Comparison of ENCODE assay signal across 28 cellular contexts in the genomic region with DNA sequence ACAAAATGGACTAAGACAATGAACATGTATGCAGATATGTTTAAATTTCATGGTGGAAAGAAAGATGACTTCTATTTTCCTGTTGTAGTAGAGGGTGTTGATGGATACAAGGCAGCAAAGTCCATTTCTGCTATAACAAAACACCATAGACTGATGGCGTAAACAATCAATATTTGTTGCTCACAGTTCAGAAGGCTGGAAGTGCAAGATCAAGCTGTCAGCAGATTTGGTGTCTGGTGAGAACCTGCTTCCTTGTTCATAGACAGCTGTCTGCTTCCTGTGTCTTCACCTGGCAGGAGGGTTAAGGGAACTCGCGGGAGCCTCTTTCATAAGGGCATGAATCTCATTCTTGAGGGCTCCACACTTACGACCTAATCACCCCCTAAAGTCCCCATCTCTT.
DNase-seq lines count a peak whose midpoint lies in the region; ATAC-seq and TF ChIP-seq lines count a peak whose summit lies in the region.
"Had no signal": no experiment of that assay in that cellular context is flagged by ENCODE, and none has a peak within 500 bp of the region (broad histone marks: within the 10 kb centered on the region; RNA-seq: fewer than 3 reads in every experiment).

No MANE protein-coding gene starts in this region.

- ATAC-seq in memory B cell (ENCODE audit: low read depth) (no peak), body of pancreas (no peak)
- ATAC-seq: activated T-helper 17 cell treated with anti-CD3 and anti-CD28 coated beads, Interleukin-2, amount 50 U/mL, for 72 hours; mucosa of descending colon had no signal

- TF ChIP-seq CTCF in stomach (IDR thresholded peaks at IDR 0.05) (no peak), body of pancreas (IDR thresholded peaks at IDR 0.05) (no peak)

- TF ChIP-seq POLR2A in stomach (IDR thresholded peaks at IDR 0.05): no peak
- no peak for TF ChIP-seq POLR2A in body of pancreas (IDR thresholded peaks at IDR 0.05)

- DNase-seq in DMS53 (lab: John Stamatoyannopoulos, UW): peak; percentile 57
- DNase-seq in NCI-H510A (lab: John Stamatoyannopoulos, UW): peak; percentile 16
- no peak for DNase-seq in memory B cell (ENCODE audit: low spot score in 2 of 2)
- no peak for DNase-seq in stomach
- DNase-seq in body of pancreas: no peak
- DNase-seq in putamen (ENCODE audit: low spot score): no peak
- DNase-seq: activated CD4-positive, alpha-beta memory T cell treated with anti-CD3 and anti-CD28 coated beads for 36 hours; activated CD8-positive, alpha-beta memory T cell treated with anti-CD3 and anti-CD28 coated beads, Interleukin-2, amount 50 U/mL, for 4 hours; activated naive CD4-positive, alpha-beta T cell treated with anti-CD3 and anti-CD28 coated beads, Interleukin-2, amount 50 U/mL, for 16 hours; anterior cingulate cortex; effector CD8-positive, alpha-beta T cell; H7; kidney; lower lobe of right lung; mucosa of descending colon; NCI-H1417 treated with DMSO at 0.1 percent for 48 hours; NCI-H2107; NCI-H524; nephron progenitor cell; ovary; retina; stimulated activated CD4-positive, alpha-beta T cell treated with anti-CD3 and anti-CD28 coated beads, Interleukin-2, amount 100 ng/mL, for 24 hours; T-helper 1 cell had no signal

- no peak for TF ChIP-seq EP300 in stomach (IDR thresholded peaks at IDR 0.05)

- no peaks in the 10 kb centered on the region for H3K79me2 ChIP-seq in ACC112 (ENCODE audit: control insufficient read depth, insufficient read depth, low read length, unreplicated experiment)

- no peaks in the 10 kb centered on the region for H3K27me3 Mint-ChIP-seq in memory B cell
- H3K27me3 Mint-ChIP-seq: activated CD4-positive, alpha-beta memory T cell treated with anti-CD3 and anti-CD28 coated beads for 36 hours; activated T-helper 17 cell treated with anti-CD3 and anti-CD28 coated beads, Interleukin-2, amount 50 U/mL, for 72 hours; IgD-negative memory B cell had no signal

- peak overlapping the region; percentile 29 for H3K27ac Mint-ChIP-seq in memory B cell
- H3K27ac Mint-ChIP-seq: activated CD4-positive, alpha-beta memory T cell treated with anti-CD3 and anti-CD28 coated beads for 36 hours; activated T-helper 17 cell treated with anti-CD3 and anti-CD28 coated beads, Interleukin-2, amount 50 U/mL, for 72 hours; nephron progenitor cell had no signal

- peaks cover 20% of the 10 kb centered on the region for H3K4me1 Mint-ChIP-seq in memory B cell

- peaks cover 17% of the 10 kb centered on the region for H3K4me1 ChIP-seq in ACC112 (ENCODE audit: control insufficient read depth, insufficient read depth, low read length, unreplicated experiment)
- H3K4me1 ChIP-seq in stomach: peaks cover 0 to 26% (median 2%) of the 10 kb centered on the region in 4 donors
- peaks cover 7% of the 10 kb centered on the region for H3K4me1 ChIP-seq in body of pancreas

- H3K36me3 ChIP-seq in ACC112 (ENCODE audit: insufficient read depth, low read length) (no peaks in the 10 kb centered on the region), stomach (no peaks in the 10 kb centered on the region), body of pancreas (replicated peaks in 1 of 2; ENCODE audit: insufficient read depth in 1 of 2, low read depth in 2 of 2) (no peaks in the 10 kb centered on the region)
- H3K36me3 ChIP-seq: BLaER1 treated with 17β-estradiol and CSF1 and Interleukin-3, amounts not matched to agents 10 nM and 100 nM; lower lobe of right lung; ovary had no signal

- H3K4me3 ChIP-seq in ACC112 (ENCODE audit: low read depth, low read length): no peak overlapping the region
- no peak overlapping the region for H3K4me3 ChIP-seq in stomach
- H3K4me3 ChIP-seq in body of pancreas: no peak overlapping the region
- H3K4me3 ChIP-seq: BLaER1 treated with 17β-estradiol and CSF1 and Interleukin-3, amounts not matched to agents 10 nM and 100 nM; lower lobe of right lung; mucosa of descending colon; ovary had no signal

- peak overlapping the region; percentile 89; the same call in 1 of the 2 replicates for H3K27ac ChIP-seq in ACC112 (ENCODE audit: low read depth, low read length)
- no peak overlapping the region for H3K27ac ChIP-seq in stomach
- H3K27ac ChIP-seq in body of pancreas: no peak overlapping the region
- H3K27ac ChIP-seq: epithelial cell of prostate, lower lobe of right lung, ovary had no signal

- intact Hi-C loops in stomach (cut with DNase I; ENCODE audit: low total_unique reads): no loop called here
- intact Hi-C loops in body of pancreas (cut with DNase I): no loop called here

- H3K27me3 ChIP-seq in ACC112 (ENCODE audit: insufficient read depth, low read length) (no peaks in the 10 kb centered on the region), stomach (no peaks in the 10 kb centered on the region), body of pancreas (no peaks in the 10 kb centered on the region)
- H3K27me3 ChIP-seq: BLaER1 treated with 17β-estradiol and CSF1 and Interleukin-3, amounts not matched to agents 10 nM and 100 nM; ovary had no signal

- H2AFZ ChIP-seq in ACC112 (ENCODE audit: low read length, unreplicated experiment): no peak overlapping the region

- H3K36me3 Mint-ChIP-seq in memory B cell: no peaks in the 10 kb centered on the region
- H3K36me3 Mint-ChIP-seq: activated CD4-positive, alpha-beta memory T cell treated with anti-CD3 and anti-CD28 coated beads for 36 hours had no signal

- no peaks in the 10 kb centered on the region for H3K9me3 Mint-ChIP-seq in memory B cell
- H3K9me3 Mint-ChIP-seq: activated CD4-positive, alpha-beta memory T cell treated with anti-CD3 and anti-CD28 coated beads for 36 hours; activated T-helper 17 cell treated with anti-CD3 and anti-CD28 coated beads, Interleukin-2, amount 50 U/mL, for 72 hours; IgD-negative memory B cell; nephron progenitor cell had no signal

- H3K9me3 ChIP-seq in stomach (no peaks in the 10 kb centered on the region), body of pancreas (no peaks in the 10 kb centered on the region)
- H3K9me3 ChIP-seq: BLaER1 treated with 17β-estradiol and CSF1 and Interleukin-3, amounts not matched to agents 10 nM and 100 nM; lower lobe of right lung; mucosa of descending colon; ovary had no signal

- 85 to 95% (median 91%) methylated on average over 4 of the region's 4 CpGs for WGBS in stomach, 5 donors
- 76 to 95% methylated on average over 4 of the region's 4 CpGs for WGBS in body of pancreas, 2 donors

- no peak overlapping the region for H3K4me3 Mint-ChIP-seq in memory B cell
- H3K4me3 Mint-ChIP-seq: activated CD4-positive, alpha-beta memory T cell treated with anti-CD3 and anti-CD28 coated beads for 36 hours; activated T-helper 17 cell treated with anti-CD3 and anti-CD28 coated beads, Interleukin-2, amount 50 U/mL, for 72 hours; IgD-negative memory B cell; nephron progenitor cell had no signal

Comparison
In these comparisons a context has a peak if more than half of its experiments do, and no peak if none do; other contexts are left out.
1. DNase-seq: peak in DMS53 (single experiment) and NCI-H510A (single experiment); none in memory B cell (0 of 2), stomach (single experiment), body of pancreas (0 of 4) and putamen (single experiment).